Comparison of ENCODE assay signal across 18 cellular contexts in genomic region chr7:116616555-116617059, GRCh38. TPM values are rescaled to one million over a fixed set of nuclear protein-coding genes. Genes with fewer than 3 reads are reported as not detected.
DNase-seq lines count a peak whose midpoint lies in the region; ATAC-seq, FAIRE-seq and TF ChIP-seq lines count a peak whose summit lies in the region.
"Had no signal": no experiment of that assay in that cellular context is flagged by ENCODE, and none has a peak within 500 bp of the region (broad histone marks: within the 10 kb centered on the region; RNA-seq: fewer than 3 reads in every experiment).

No MANE protein-coding gene starts in this region.

- H2BK15ac ChIP-seq in H1 (ENCODE audit: low read length): no peak overlapping the region

- no peak for TF ChIP-seq RAD21 in H1 (IDR thresholded peaks at IDR 0.05 in 1 of 2, conservative IDR thresholded peaks at IDR 0.05 in 1 of 2; ENCODE audit: low read depth in 2 of 2, low read length in 2 of 2)

- no peak for FAIRE-seq in H1 (lab: Jason Lieb, UNC)
- FAIRE-seq: GM12892 had no signal

- no peak overlapping the region for H4K8ac ChIP-seq in H1 (ENCODE audit: extremely low read depth, insufficient read depth, low read length)

- no peak overlapping the region for H2BK120ac ChIP-seq in H1 (replicated peaks; ENCODE audit: low read depth, low read length)

- H3K9me3 ChIP-seq in GM23248 (ENCODE audit: low read depth) (no peaks in the 10 kb centered on the region), Panc1 (ENCODE audit: control insufficient read depth, insufficient read depth, low read depth, low read length) (no peaks in the 10 kb centered on the region; the same call in 1 of the 2 replicates), H1 (ENCODE audit: insufficient read depth in 2 of 2, low read depth in 1 of 2, low read length in 1 of 2) (peaks cover 3 to 5% of the 10 kb centered on the region in 2 experiments; a peak in 2 of 4 replicates), mucosa of descending colon (no peaks in the 10 kb centered on the region)
- H3K9me3 ChIP-seq: right lobe of liver, uterus had no signal

- H3K4me1 ChIP-seq in GM23248 (ENCODE audit: insufficient read depth): peaks cover 17% of the 10 kb centered on the region
- no peaks in the 10 kb centered on the region; the same call in 1 of the 2 replicates for H3K4me1 ChIP-seq in Panc1 (ENCODE audit: control insufficient read depth, insufficient read depth, low read length)
- peaks cover 3 to 11% (median 6%) of the 10 kb centered on the region in 4 experiments; a peak in 4 of 7 replicates for H3K4me1 ChIP-seq in H1 (replicated peaks in 1 of 4; ENCODE audit: control insufficient read depth in 3 of 4, insufficient read depth in 4 of 4, low read length in 3 of 4)
- peaks cover 3% of the 10 kb centered on the region for H3K4me1 ChIP-seq in mucosa of descending colon (ENCODE audit: low read depth)
- H3K4me1 ChIP-seq: uterus had no signal

- H3K4me3 ChIP-seq in GM23248: no peak overlapping the region
- H3K4me3 ChIP-seq in Panc1 (ENCODE audit: low read depth in 2 of 2, low read length in 2 of 2): no peak overlapping the region
- peak overlapping the region in 1 of 4 experiments; percentile 13; a peak in 1 of 8 replicates for H3K4me3 ChIP-seq in H1 (ENCODE audit: extremely low read depth in 1 of 4, insufficient read depth in 2 of 4, low read depth in 3 of 4, low read length in 4 of 4)
- no peak overlapping the region for H3K4me3 ChIP-seq in mucosa of descending colon
- H3K4me3 ChIP-seq: right lobe of liver, uterus had no signal

- no peaks in the 10 kb centered on the region for H3K79me2 ChIP-seq in GM23248 (ENCODE audit: insufficient read depth)
- no peaks in the 10 kb centered on the region for H3K79me2 ChIP-seq in H1 (ENCODE audit: control insufficient read depth in 1 of 2, insufficient read depth in 2 of 2, low read length in 2 of 2)

- TF ChIP-seq POLR2A in H1 (IDR thresholded peaks at IDR 0.05; ENCODE audit: control extremely low read depth in 1 of 2, low read depth in 2 of 2, low read length in 2 of 2): no peak

- no peak overlapping the region for H2BK5ac ChIP-seq in H1 (ENCODE audit: low read depth, low read length)

- H3F3A ChIP-seq in GM23248 (ENCODE audit: insufficient read depth): peaks cover 15% of the 10 kb centered on the region

- no peak for TF ChIP-seq CTCF in Panc1 (IDR thresholded peaks at IDR 0.05)
- TF ChIP-seq CTCF in H1 (IDR thresholded peaks at IDR 0.05; ENCODE audit: control extremely low read depth in 1 of 3, insufficient read depth in 1 of 3, low read depth in 1 of 3, low read length in 3 of 3): no peak
- TF ChIP-seq CTCF in mucosa of descending colon (IDR thresholded peaks at IDR 0.05): no peak

- in situ Hi-C loops in GM23248 (cut with MboI): no loop called here
- in situ Hi-C loops in Panc1 (cut with HindIII; ENCODE audit: low pct_unique_long_range_greater_than_20kb, low sequenced_read_pairs): no loop called here

- no peaks in the 10 kb centered on the region for H3K23me2 ChIP-seq in H1 (ENCODE audit: low read depth, low read length)

- no peak overlapping the region for H2AK5ac ChIP-seq in H1 (ENCODE audit: low read depth, low read length)

- H3K79me1 ChIP-seq in H1 (ENCODE audit: low read depth, low read length): no peaks in the 10 kb centered on the region

- peak; percentile 41; the same call in 1 of the 2 replicates for ATAC-seq in Panc1
- ATAC-seq in mucosa of descending colon: peak; percentile 34
- no peak for ATAC-seq in GM18868 (IDR thresholded peaks at IDR 0.05; ENCODE audit: unreplicated experiment)
- ATAC-seq in GM21360 (IDR thresholded peaks at IDR 0.05; ENCODE audit: unreplicated experiment): no peak
- ATAC-seq: effector memory CD8-positive, alpha-beta T cell; left ventricle myocardium superior had no signal

- intact Hi-C loops in Panc1 (cut with micrococcal nuclease; ENCODE audit: unreplicated experiment): no loop called here
- intact Hi-C loops in mucosa of descending colon (cut with DNase I, micrococcal nuclease): no loop called here

- no peak overlapping the region for H2AFZ ChIP-seq in GM23248
- no peak overlapping the region for H2AFZ ChIP-seq in H1 (ENCODE audit: low read length)

- no peaks in the 10 kb centered on the region for H3K9me2 ChIP-seq in GM23248 (ENCODE audit: insufficient read depth)

- CTCF ChIA-PET in Panc1 (lab: Charles Lee) (no interaction called here), H1 (lab: Charles Lee; ENCODE audit: partially characterized antibody) (no interaction called here)

- H3K36me3 ChIP-seq in GM23248 (ENCODE audit: low read depth) (no peaks in the 10 kb centered on the region), Panc1 (ENCODE audit: control insufficient read depth, insufficient read depth, low read length) (no peaks in the 10 kb centered on the region), H1 (ENCODE audit: control insufficient read depth in 2 of 4, insufficient read depth in 4 of 4, low read length in 3 of 4) (no peaks in the 10 kb centered on the region; a peak in 1 of 8 replicates), mucosa of descending colon (ENCODE audit: low read depth) (no peaks in the 10 kb centered on the region)
- H3K36me3 ChIP-seq: right lobe of liver, uterus had no signal

- WGBS in GM23248 (ENCODE audit: low coverage in 1 of 2, low lambda C conversion rate in 2 of 2, missing lambda C conversion rate in 2 of 2), 2 experiments: 4 to 7% methylated on average over 2 of the region's 2 CpGs
- 6% methylated on average over 2 of the region's 2 CpGs; no CpG with 5 or more reads in 1 of the 2 experiments for WGBS in H1 (ENCODE audit: extremely low coverage in 1 of 2, insufficient coverage in 1 of 2, insufficient read length in 1 of 2, insufficient replicate concordance in 2 of 2, low coverage in 1 of 2, low lambda C conversion rate in 2 of 2, missing lambda C conversion rate in 1 of 2), 2 experiments

- POLR2A ChIA-PET in Panc1 (lab: Charles Lee) (no interaction called here), H1 (lab: Charles Lee; ENCODE audit: partially characterized antibody) (no interaction called here)

- 0 out of 2 replicates have a peak overlapping the region, but pooled peaks have one; percentile 44 for H2BK20ac ChIP-seq in H1 (ENCODE audit: low read length)

- no peak overlapping the region for H3K9ac ChIP-seq in GM23248
- no peak overlapping the region for H3K9ac ChIP-seq in H1 (replicated peaks in 1 of 4; ENCODE audit: extremely low read depth in 1 of 4, low read depth in 3 of 4, low read length in 3 of 4)

- no peak for TF ChIP-seq EP300 in H1 (IDR thresholded peaks at IDR 0.05; ENCODE audit: borderline replicate concordance in 1 of 2, low read depth in 2 of 2, low read length in 2 of 2)

- no peak overlapping the region for H3K18ac ChIP-seq in H1 (ENCODE audit: extremely low read depth, low read length)

- H3K27ac ChIP-seq in GM23248: no peak overlapping the region
- no peak overlapping the region for H3K27ac ChIP-seq in Panc1 (ENCODE audit: low read length)
- H3K27ac ChIP-seq in H1 (ENCODE audit: low read depth, low read length): no peak overlapping the region
- H3K27ac ChIP-seq: HL-60, right lobe of liver, uterus had no signal

- H4K5ac ChIP-seq in H1 (ENCODE audit: insufficient read length, low read depth, low read length): no peak overlapping the region

- DNase-seq in GM23248 (peak; percentile 59), Panc1 (ENCODE audit: low read depth, low spot score) (no peak), H1 (ENCODE audit: low read depth in 1 of 2, low spot score in 2 of 2) (peak in 1 of 2 experiments; percentile 19), mucosa of descending colon (no peak), activated gamma-delta T cell treated with Interleukin-2 at 50 U/mL for 16 hours (no peak)
- no peak for DNase-seq in activated T-cell treated with anti-CD3 and anti-CD28 coated beads, Interleukin-2, amount 50 U/mL, for 1 hour
- DNase-seq: activated CD4-positive, alpha-beta memory T cell treated with anti-CD3 and anti-CD28 coated beads for 36 hours; effector memory CD8-positive, alpha-beta T cell; left ventricle myocardium superior; NCI-H2171 treated with DMSO at 0.1 percent for 48 hours; OCI-M1; right lobe of liver; stimulated activated naive CD4-positive, alpha-beta T cell treated with Interleukin-2 at 50 U/mL for 16 hours; uterus had no signal

- no peak overlapping the region for H3K14ac ChIP-seq in H1 (ENCODE audit: insufficient read length)

- H4K20me1 ChIP-seq in GM23248 (ENCODE audit: insufficient read depth): no peaks in the 10 kb centered on the region
- H4K20me1 ChIP-seq in H1 (replicated peaks in 1 of 2; ENCODE audit: control insufficient read depth in 1 of 2, insufficient read depth in 2 of 2, low read length in 2 of 2): no peaks in the 10 kb centered on the region

- H2BK12ac ChIP-seq in H1 (ENCODE audit: low read depth, low read length): no peak overlapping the region

- H3K4ac ChIP-seq in H1 (replicated peaks; ENCODE audit: insufficient read length, low read depth, low read length): no peak overlapping the region

- no peak overlapping the region for H3K56ac ChIP-seq in H1 (replicated peaks; ENCODE audit: insufficient read length, low read depth, low read length)

- H3K27me3 ChIP-seq in GM23248 (replicated peaks; ENCODE audit: insufficient read depth): no peaks in the 10 kb centered on the region
- no peaks in the 10 kb centered on the region for H3K27me3 ChIP-seq in Panc1 (ENCODE audit: control insufficient read depth, insufficient read depth, low read length)
- no peaks in the 10 kb centered on the region for H3K27me3 ChIP-seq in H1 (replicated peaks in 1 of 4; ENCODE audit: control insufficient read depth in 3 of 4, extremely low read depth in 1 of 4, insufficient read depth in 3 of 4, low read length in 3 of 4)
- H3K27me3 ChIP-seq: right lobe of liver, uterus had no signal

- no peak overlapping the region for H4K91ac ChIP-seq in H1 (replicated peaks; ENCODE audit: insufficient read length, low read length)

- H3K4me2 ChIP-seq in GM23248 (ENCODE audit: unreplicated experiment): peak overlapping the region; percentile 13
- H3K4me2 ChIP-seq in H1 (ENCODE audit: insufficient read depth in 1 of 2, low read depth in 2 of 2, low read length in 2 of 2): peak overlapping the region; percentile 3 to 41; a peak in 2 of 4 replicates

- no peak overlapping the region for H3K23ac ChIP-seq in H1 (ENCODE audit: insufficient read length)

- no TSS peak for BruUV-seq in Panc1 (replicated peaks; lab: Mats Ljungman, UMichigan)

RNA-seq across cellular contexts. Expression of gene MET, which starts 55.4 kb away (rescaled TPM):
- 62.3 and 68.8 TPM in 2 replicates for total RNA-seq in GM23248 (2014; rRNA removed; shearing (Covaris generic))
- polyA plus RNA-seq in GM23248 (2016; fragmentation: Nextera tagmentation; extraction: Ambion mirVana) (25.3 and 27.6 TPM in 2 replicates), H1 (2011; rRNA removed) (3.5 TPM in 2 replicates)
- total RNA-seq in Panc1 (2021; ENCODE audit: unreplicated experiment) (103 TPM), mucosa of descending colon (10 to 100 TPM; 15.6 to 35.1 (median 31.0) TPM)
- 33.7 TPM for polyA plus RNA-seq in Panc1 (2012; ENCODE audit: insufficient read length)
- total RNA-seq in H1 (2021; fragmentation: NEBNext Ultra II Directional; extraction: Animal tissue kit (Norgen Biotek cat#: 25700)): 12.9 and 15.1 TPM in 2 replicates
- polyA plus RNA-seq in H1 (2011; cell fraction: cytosol; rRNA removed): 4.8 TPM
- polyA plus RNA-seq in H1 (2011; cell fraction: nucleus; rRNA removed): 6.1 TPM
- polyA plus RNA-seq in H1 (2012, experiment 1 of 2): 3.5 to 6.4 TPM (median 5.5 TPM) in 4 replicates
- 0.59 TPM for polyA plus RNA-seq in H1 (2012, experiment 2 of 2)
- polyA plus RNA-seq in H1 (2013, experiment 1 of 2): 13.0 TPM
- polyA plus RNA-seq in H1 (2013, experiment 2 of 2): 13.4 TPM
- 26.9 and 40.5 TPM in 2 replicates for polyA minus RNA-seq in H1 (2011; rRNA and poly(A)+ RNA removed)
- 9.5 TPM for polyA minus RNA-seq in H1 (2011; cell fraction: cytosol; rRNA and poly(A)+ RNA removed)
- 23.8 TPM for polyA minus RNA-seq in H1 (2011; cell fraction: nucleus; rRNA and poly(A)+ RNA removed)

Comparison
In these comparisons a context has a peak if more than half of its experiments do, and no peak if none do; other contexts are left out.
1. ATAC-seq: peak in Panc1 (single experiment) and mucosa of descending colon (single experiment); none in GM18868 (single experiment) and GM21360 (single experiment).